In genomic region chr5:69217732-69218568, GRCh38 we compare ENCODE assay signal across 7 cellular contexts. TPM values are rescaled to one million over a fixed set of nuclear protein-coding genes. Genes with fewer than 3 reads are reported as not detected.
DNase-seq lines count a peak whose midpoint lies in the region; ATAC-seq and TF ChIP-seq lines count a peak whose summit lies in the region.

No MANE protein-coding gene starts in this region.

- H3K9me3 ChIP-seq in T-helper 17 cell (ENCODE audit: control insufficient read depth, low read length, poor library complexity, severe bottlenecking) (no peaks in the 10 kb centered on the region), ascending aorta (no peaks in the 10 kb centered on the region)

- TF ChIP-seq CTCF in ascending aorta (IDR thresholded peaks at IDR 0.05) = peak; percentile 23 to 26 (median 25)

- H3K4me3 Mint-ChIP-seq in T-helper 17 cell = peak overlapping the region; percentile 98

- H3K4me1 ChIP-seq in ascending aorta = peaks cover 0 to 6% of the 10 kb centered on the region in 2 donors

- ATAC-seq in GM18498 (IDR thresholded peaks at IDR 0.05; ENCODE audit: unreplicated experiment) (peak; percentile 91), HG02884 (IDR thresholded peaks at IDR 0.05; ENCODE audit: unreplicated experiment) (peak; percentile 95), T-helper 17 cell (peak; percentile 87)

- H3K36me3 ChIP-seq in ascending aorta = no peaks in the 10 kb centered on the region

- peak overlapping the region; percentile 88 to 91 for H3K27ac ChIP-seq in ascending aorta

- peaks cover 5% of the 10 kb centered on the region for H3K36me3 Mint-ChIP-seq in T-helper 17 cell (ENCODE audit: low read depth)

- H3K27ac Mint-ChIP-seq in T-helper 17 cell = peak overlapping the region; percentile 99

- DNase-seq in NCI-H146 treated with DMSO at 0.1 percent for 48 hours (lab: John Stamatoyannopoulos, UW; ENCODE audit: unreplicated experiment) (peak; percentile 85), T-helper 17 cell (peak; percentile 70 to 81 (median 73)), ascending aorta (ENCODE audit: low spot score in 2 of 2) (peak; percentile 91 to 99), hepatic stellate cell (ENCODE audit: low spot score) (peak; percentile 94), renal cortical epithelial cell (ENCODE audit: low read depth) (peak; percentile 81)

- peaks cover 17% of the 10 kb centered on the region for H3K4me1 Mint-ChIP-seq in T-helper 17 cell

- H3K4me3 ChIP-seq in ascending aorta = peak overlapping the region; percentile 84 to 86

- H3K27me3 Mint-ChIP-seq in T-helper 17 cell = no peaks in the 10 kb centered on the region

- intact Hi-C loops in ascending aorta (cut with DNase I) = loop anchor here (1.0 to 10.0 kb wide), 4 partner anchors 16 to 57 kb away; partner anchors contain the start of genes CCNB1, CDK7 and CENPH

- no peaks in the 10 kb centered on the region for H3K27me3 ChIP-seq in ascending aorta

RNA-seq across cellular contexts. Expression of gene CDK7, which starts 16.7 kb away (rescaled TPM):
- total RNA-seq in T-helper 17 cell = 10 to 100 TPM; 28.3 to 35.4 TPM
- total RNA-seq in ascending aorta = 94.3 TPM
- 59.7 and 75.5 TPM in 2 replicates for total RNA-seq in renal cortical epithelial cell

RNA-seq across cellular contexts. Expression of gene CENPH, which starts 28.6 kb away (rescaled TPM):
- 1 to 10 TPM; 3.9 to 5.9 TPM for total RNA-seq in T-helper 17 cell
- not detected for total RNA-seq in ascending aorta
- total RNA-seq in renal cortical epithelial cell = 1.4 and 12.2 TPM in 2 replicates

RNA-seq across cellular contexts. Expression of gene CCNB1, which starts 51.0 kb away (rescaled TPM):
- 1 to 10 TPM; 2.2 to 2.3 TPM for total RNA-seq in T-helper 17 cell
- total RNA-seq in ascending aorta = 16.0 TPM
- 30.9 and 157 TPM in 2 replicates for total RNA-seq in renal cortical epithelial cell

Comparison
In these comparisons a context has a peak if more than half of its experiments do, and no peak if none do; other contexts are left out.
1. Peak in every context shown above with its lines: DNase-seq, ATAC-seq, H3K4me3 ChIP-seq and H3K27ac ChIP-seq.